In the genomic region with DNA sequence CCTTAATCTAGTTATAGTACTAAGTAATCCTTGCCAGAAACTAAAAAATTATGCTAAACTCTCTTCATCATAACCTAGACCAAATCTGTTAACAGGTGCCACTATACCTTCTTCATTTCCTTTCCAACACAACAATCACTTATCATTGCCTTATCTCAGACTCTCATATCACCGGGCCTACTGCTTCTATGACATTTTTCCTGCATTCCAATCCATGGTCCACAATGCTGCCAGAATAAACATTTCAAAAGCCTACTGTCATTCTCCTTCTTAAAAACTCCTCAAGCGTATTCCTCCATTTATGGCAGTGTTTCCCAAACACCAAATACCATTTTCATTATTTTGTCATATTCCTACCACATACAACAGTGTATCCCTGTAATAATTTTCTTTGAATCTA, we compare ENCODE assay signal across 19 cellular contexts. TPM values are rescaled to one million over a fixed set of nuclear protein-coding genes. Genes with fewer than 3 reads are reported as not detected.
DNase-seq lines count a peak whose midpoint lies in the region; ATAC-seq and TF ChIP-seq lines count a peak whose summit lies in the region.
"Had no signal": no experiment of that assay in that cellular context is flagged by ENCODE, and none has a peak within 500 bp of the region (broad histone marks: within the 10 kb centered on the region; RNA-seq: fewer than 3 reads in every experiment).

No MANE protein-coding gene starts in this region.

- H2BK15ac ChIP-seq in neuronal stem cell (ENCODE audit: low read length) = no peak overlapping the region

- no peak overlapping the region for H3K4me3 Mint-ChIP-seq in activated T-cell treated with anti-CD3 and anti-CD28 coated beads, Interleukin-2, amount 50 U/mL, for 24 hours
- H3K4me3 Mint-ChIP-seq in stimulated activated effector memory CD8-positive, alpha-beta T cell treated with anti-CD3 and anti-CD28 coated beads, Interleukin-12 subunit alpha, Interleukin-12 subunit beta, amount 100 ng/mL, for 72 hours = no peak overlapping the region
- H3K4me3 Mint-ChIP-seq: CD14-positive monocyte; dendritic cell treated with granulocyte-macrophage colony-stimulating factor and Interleukin-4, amounts not matched to agents 40 ng/mL and 50 ng/mL, for 4 days; naive B cell had no signal

- H3K4me1 ChIP-seq in ascending aorta (peaks cover 19 to 40% of the 10 kb centered on the region in 2 donors), neuronal stem cell (ENCODE audit: control insufficient read depth in 2 of 2, insufficient read depth in 1 of 2, low read depth in 1 of 2, low read length in 2 of 2) (no peaks in the 10 kb centered on the region)

- H3K36me3 Mint-ChIP-seq in activated T-cell treated with anti-CD3 and anti-CD28 coated beads, Interleukin-2, amount 50 U/mL, for 24 hours (ENCODE audit: low read depth) = peaks cover 69% of the 10 kb centered on the region
- peaks cover 38% of the 10 kb centered on the region for H3K36me3 Mint-ChIP-seq in stimulated activated effector memory CD8-positive, alpha-beta T cell treated with anti-CD3 and anti-CD28 coated beads, Interleukin-12 subunit alpha, Interleukin-12 subunit beta, amount 100 ng/mL, for 72 hours

- H3K14ac ChIP-seq in neuronal stem cell (ENCODE audit: low read length) = no peak overlapping the region

- H3K18ac ChIP-seq in neuronal stem cell (ENCODE audit: low read length) = no peak overlapping the region

- no CpG with 5 or more reads among the region's 2 CpGs for WGBS in neuronal stem cell (ENCODE audit: extremely low coverage in 2 of 2, insufficient read length in 2 of 2, insufficient replicate concordance in 1 of 2), 2 donors

- H2AK5ac ChIP-seq in neuronal stem cell (ENCODE audit: low read depth, low read length) = no peak overlapping the region

- no peaks in the 10 kb centered on the region for H3K9me3 Mint-ChIP-seq in activated T-cell treated with anti-CD3 and anti-CD28 coated beads, Interleukin-2, amount 50 U/mL, for 24 hours
- no peaks in the 10 kb centered on the region for H3K9me3 Mint-ChIP-seq in stimulated activated effector memory CD8-positive, alpha-beta T cell treated with anti-CD3 and anti-CD28 coated beads, Interleukin-12 subunit alpha, Interleukin-12 subunit beta, amount 100 ng/mL, for 72 hours
- H3K9me3 Mint-ChIP-seq: CD14-positive monocyte; dendritic cell treated with granulocyte-macrophage colony-stimulating factor and Interleukin-4, amounts not matched to agents 40 ng/mL and 50 ng/mL, for 4 days; naive B cell had no signal

- no peak overlapping the region for H2BK5ac ChIP-seq in neuronal stem cell (ENCODE audit: low read length)

- no peak overlapping the region for H2BK120ac ChIP-seq in neuronal stem cell (ENCODE audit: low read depth, low read length)

- peaks cover 0 to 2% of the 10 kb centered on the region in 2 donors for H3K36me3 ChIP-seq in ascending aorta
- peaks cover 0 to 17% of the 10 kb centered on the region in 2 donors for H3K36me3 ChIP-seq in neuronal stem cell (replicated peaks in 1 of 2; ENCODE audit: control insufficient read depth in 2 of 2, insufficient read depth in 2 of 2, low read length in 2 of 2)
- H3K36me3 ChIP-seq: esophagus muscularis mucosa had no signal

- H3K4ac ChIP-seq in neuronal stem cell (ENCODE audit: low read length) = no peak overlapping the region

- no peak overlapping the region for H4K8ac ChIP-seq in neuronal stem cell (ENCODE audit: low read depth, low read length)

- no peaks in the 10 kb centered on the region for H3K27me3 ChIP-seq in ascending aorta
- no peaks in the 10 kb centered on the region for H3K27me3 ChIP-seq in neuronal stem cell (ENCODE audit: control insufficient read depth in 3 of 3, insufficient read depth in 3 of 3, low read depth in 1 of 3, low read length in 3 of 3)
- H3K27me3 ChIP-seq: esophagus muscularis mucosa had no signal

- no peak overlapping the region for H4K91ac ChIP-seq in neuronal stem cell (ENCODE audit: low read depth, low read length, poor library complexity)

- H3K27ac ChIP-seq in ascending aorta = peak overlapping the region; percentile 78 to 83
- H3K27ac ChIP-seq in neuronal stem cell (replicated peaks; ENCODE audit: low read length) = no peak overlapping the region
- H3K27ac ChIP-seq: A549, KMS-11 had no signal

- H3K27me3 Mint-ChIP-seq in activated T-cell treated with anti-CD3 and anti-CD28 coated beads, Interleukin-2, amount 50 U/mL, for 24 hours = no peaks in the 10 kb centered on the region
- H3K27me3 Mint-ChIP-seq: dendritic cell treated with granulocyte-macrophage colony-stimulating factor and Interleukin-4, amounts not matched to agents 40 ng/mL and 50 ng/mL, for 4 days; naive B cell had no signal

- no peak overlapping the region for H2AFZ ChIP-seq in neuronal stem cell (ENCODE audit: low read length)

- no peak overlapping the region for H3K23ac ChIP-seq in neuronal stem cell (ENCODE audit: low read depth, low read length, poor library complexity)

- no peaks in the 10 kb centered on the region for H3K9me3 ChIP-seq in ascending aorta
- H3K9me3 ChIP-seq in neuronal stem cell (replicated peaks in 1 of 2; ENCODE audit: control insufficient read depth in 2 of 2, insufficient read depth in 1 of 2, low read depth in 1 of 2, low read length in 2 of 2) = peaks cover 0 to 5% of the 10 kb centered on the region in 2 donors
- H3K9me3 ChIP-seq: A549, esophagus muscularis mucosa had no signal

- H3K9ac ChIP-seq in neuronal stem cell (ENCODE audit: low read depth, low read length, poor library complexity) = no peak overlapping the region
- H3K9ac ChIP-seq: KMS-11 had no signal

- TF ChIP-seq CTCF in ascending aorta (IDR thresholded peaks at IDR 0.05) = no peak

- no peak for DNase-seq in activated T-cell treated with anti-CD3 and anti-CD28 coated beads, Interleukin-2, amount 50 U/mL, for 24 hours
- DNase-seq in activated T-cell treated with anti-CD3 and anti-CD28 coated beads for 4 hours (no peak), ascending aorta (ENCODE audit: low spot score in 2 of 2) (no peak), left colon (no peak), germinal center (ENCODE audit: low spot score) (no peak), neuronal stem cell (ENCODE audit: low spot score) (no peak), LoVo (ENCODE audit: low spot score) (no peak)
- DNase-seq in stimulated activated effector memory CD8-positive, alpha-beta T cell treated with anti-CD3 and anti-CD28 coated beads, Interleukin-12 subunit alpha, Interleukin-12 subunit beta, amount 100 ng/mL, for 72 hours (ENCODE audit: low spot score in 2 of 2) = no peak
- DNase-seq: activated T-cell treated with anti-CD3 and anti-CD28 coated beads, Interleukin-2, amount 50 U/mL, for 48 hours; amygdala; hypothalamus; naive B cell; SIG-M5; stimulated activated CD4-positive, alpha-beta T cell treated with anti-CD3 and anti-CD28 coated beads, Interleukin-4, amount 100 ng/mL, for 4 hours had no signal

- H3K4me3 ChIP-seq in ascending aorta (peak overlapping the region in 1 of 2 donors; percentile 20), neuronal stem cell (ENCODE audit: low read length in 2 of 2) (no peak overlapping the region)
- H3K4me3 ChIP-seq: A549, esophagus muscularis mucosa had no signal

- ATAC-seq in left colon = peak; percentile 58
- no peak for ATAC-seq in stimulated activated effector memory CD8-positive, alpha-beta T cell treated with anti-CD3 and anti-CD28 coated beads, Interleukin-12 subunit alpha, Interleukin-12 subunit beta, amount 100 ng/mL, for 72 hours
- ATAC-seq: A549 had no signal

- H3K27ac Mint-ChIP-seq in activated T-cell treated with anti-CD3 and anti-CD28 coated beads, Interleukin-2, amount 50 U/mL, for 24 hours = peak overlapping the region; percentile 20
- H3K27ac Mint-ChIP-seq in stimulated activated effector memory CD8-positive, alpha-beta T cell treated with anti-CD3 and anti-CD28 coated beads, Interleukin-12 subunit alpha, Interleukin-12 subunit beta, amount 100 ng/mL, for 72 hours = peak overlapping the region; percentile 20
- H3K27ac Mint-ChIP-seq: dendritic cell treated with granulocyte-macrophage colony-stimulating factor and Interleukin-4, amounts not matched to agents 40 ng/mL and 50 ng/mL, for 4 days had no signal

- no peak overlapping the region for H2BK12ac ChIP-seq in neuronal stem cell (ENCODE audit: low read length)

- H3K79me1 ChIP-seq in neuronal stem cell (ENCODE audit: low read depth, low read length) = peaks cover 4% of the 10 kb centered on the region

- intact Hi-C loops in ascending aorta (cut with DNase I) (no loop called here), left colon (cut with DNase I, micrococcal nuclease) (no loop called here)

- no peak overlapping the region for H3K4me2 ChIP-seq in neuronal stem cell (ENCODE audit: insufficient read depth, low read length, poor library complexity, severe bottlenecking)
- H3K4me2 ChIP-seq: A549, KMS-11 had no signal

- peaks cover 66% of the 10 kb centered on the region for H3K4me1 Mint-ChIP-seq in activated T-cell treated with anti-CD3 and anti-CD28 coated beads, Interleukin-2, amount 50 U/mL, for 24 hours (ENCODE audit: low read depth)
- H3K4me1 Mint-ChIP-seq in stimulated activated effector memory CD8-positive, alpha-beta T cell treated with anti-CD3 and anti-CD28 coated beads, Interleukin-12 subunit alpha, Interleukin-12 subunit beta, amount 100 ng/mL, for 72 hours = peaks cover 61% of the 10 kb centered on the region

RNA-seq across cellular contexts. Expression of gene PPP6C, which starts 6.5 kb away (rescaled TPM):
- total RNA-seq in ascending aorta (33.8 TPM), left colon (10 to 100 TPM; 51.1 to 53.3 TPM)
- 34.6 TPM for polyA plus RNA-seq in neuronal stem cell (2013, experiment 1 of 2)
- polyA plus RNA-seq in neuronal stem cell (2013, experiment 2 of 2) = 35.2 TPM

RNA-seq across cellular contexts. Expression of gene RABEPK, which starts 17.3 kb away (rescaled TPM):
- total RNA-seq in ascending aorta (20.4 TPM), left colon (10 to 100 TPM; 10.3 to 11.0 TPM)
- 12.5 TPM for polyA plus RNA-seq in neuronal stem cell (2013, experiment 1 of 2)
- polyA plus RNA-seq in neuronal stem cell (2013, experiment 2 of 2) = 12.3 TPM

RNA-seq across cellular contexts. Expression of gene SCAI, which starts 39.7 kb away (rescaled TPM):
- total RNA-seq in ascending aorta (2.4 TPM), left colon (1 to 10 TPM; 7.2 to 7.7 TPM)
- 11.0 TPM for polyA plus RNA-seq in neuronal stem cell (2013, experiment 1 of 2)
- 11.4 TPM for polyA plus RNA-seq in neuronal stem cell (2013, experiment 2 of 2)

RNA-seq across cellular contexts. Expression of gene HSPA5, which starts 58.1 kb away (rescaled TPM):
- 133 TPM for total RNA-seq in ascending aorta
- total RNA-seq in left colon = 100 to 1,000 TPM; 193 to 227 TPM
- 77.9 TPM for polyA plus RNA-seq in neuronal stem cell (2013, experiment 1 of 2)
- 76.9 TPM for polyA plus RNA-seq in neuronal stem cell (2013, experiment 2 of 2)
